ENCODE assay signal across 1 cellular context in genomic region chr1:25576459-25577150, GRCh38.
TF ChIP-seq lines count a peak whose summit lies in the region.

No MANE protein-coding gene starts in this region.

TF ChIP-seq in H1, 55 proteins besides CTCF, POLR2A, EP300 and RAD21:
- no peak for TF ChIP-seq SIN3A (conservative IDR thresholded peaks at IDR 0.05 in 1 of 2, IDR thresholded peaks at IDR 0.05 in 1 of 2; ENCODE audit: low read depth in 1 of 2, low read length in 2 of 2)
- TF ChIP-seq CBX8 (IDR thresholded peaks at IDR 0.05; ENCODE audit: borderline replicate concordance, low read depth, low read length) = no peak
- no peak for TF ChIP-seq TCF12 (IDR thresholded peaks at IDR 0.05; ENCODE audit: low read depth, low read length)
- TF ChIP-seq CEBPB (IDR thresholded peaks at IDR 0.05; ENCODE audit: low read depth, low read length) = no peak
- TF ChIP-seq, protein P1, sequence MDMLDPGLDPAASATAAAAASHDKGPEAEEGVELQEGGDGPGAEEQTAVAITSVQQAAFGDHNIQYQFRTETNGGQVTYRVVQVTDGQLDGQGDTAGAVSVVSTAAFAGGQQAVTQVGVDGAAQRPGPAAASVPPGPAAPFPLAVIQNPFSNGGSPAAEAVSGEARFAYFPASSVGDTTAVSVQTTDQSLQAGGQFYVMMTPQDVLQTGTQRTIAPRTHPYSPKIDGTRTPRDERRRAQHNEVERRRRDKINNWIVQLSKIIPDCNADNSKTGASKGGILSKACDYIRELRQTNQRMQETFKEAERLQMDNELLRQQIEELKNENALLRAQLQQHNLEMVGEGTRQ (IDR thresholded peaks at IDR 0.05; ENCODE audit: low read length) = no peak
- TF ChIP-seq SP4 (IDR thresholded peaks at IDR 0.05; ENCODE audit: low read length) = no peak
- no peak for TF ChIP-seq NRF1 (IDR thresholded peaks at IDR 0.05; ENCODE audit: low read depth, low read length)
- TF ChIP-seq ATF3 (IDR thresholded peaks at IDR 0.05; ENCODE audit: insufficient read depth, low read depth, low read length) = no peak
- no peak for TF ChIP-seq KDM4A (IDR thresholded peaks at IDR 0.05; ENCODE audit: low read depth, low read length, severe bottlenecking)
- TF ChIP-seq, protein P2, sequence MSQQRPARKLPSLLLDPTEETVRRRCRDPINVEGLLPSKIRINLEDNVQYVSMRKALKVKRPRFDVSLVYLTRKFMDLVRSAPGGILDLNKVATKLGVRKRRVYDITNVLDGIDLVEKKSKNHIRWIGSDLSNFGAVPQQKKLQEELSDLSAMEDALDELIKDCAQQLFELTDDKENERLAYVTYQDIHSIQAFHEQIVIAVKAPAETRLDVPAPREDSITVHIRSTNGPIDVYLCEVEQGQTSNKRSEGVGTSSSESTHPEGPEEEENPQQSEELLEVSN (IDR thresholded peaks at IDR 0.05) = no peak
- no peak for TF ChIP-seq KDM5A (IDR thresholded peaks at IDR 0.05; ENCODE audit: low read length)
- no peak for TF ChIP-seq FOSL1 (IDR thresholded peaks at IDR 0.05; ENCODE audit: insufficient read depth, low read depth, low read length)
- TF ChIP-seq BACH1 (IDR thresholded peaks at IDR 0.05; ENCODE audit: low read length) = no peak
